In the genomic region with DNA sequence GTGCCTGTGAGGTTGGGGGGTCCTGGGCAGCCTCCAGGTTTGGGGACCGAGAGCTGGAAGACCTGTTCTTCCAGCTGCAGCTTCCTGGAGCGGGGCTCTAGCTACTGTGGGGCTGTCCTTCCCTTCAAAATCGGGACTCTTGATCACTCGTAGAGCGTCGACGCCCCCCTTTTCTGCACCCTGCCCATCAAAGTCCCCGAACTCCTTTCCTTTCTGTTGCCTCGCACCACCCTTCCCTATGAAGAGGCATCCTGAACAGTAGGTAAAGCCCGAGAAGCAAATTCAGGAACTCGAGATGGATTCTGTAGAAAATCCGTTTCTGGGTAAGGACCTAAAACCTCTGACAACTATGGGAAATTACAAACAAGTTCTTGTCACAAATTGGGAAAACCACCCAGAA, we compare ENCODE assay signal across 1 cellular context.
TF ChIP-seq lines count a peak whose summit lies in the region.

No MANE protein-coding gene starts in this region.

TF ChIP-seq in H1, 55 proteins besides CTCF, POLR2A, EP300 and RAD21:
- TF ChIP-seq, protein P1, sequence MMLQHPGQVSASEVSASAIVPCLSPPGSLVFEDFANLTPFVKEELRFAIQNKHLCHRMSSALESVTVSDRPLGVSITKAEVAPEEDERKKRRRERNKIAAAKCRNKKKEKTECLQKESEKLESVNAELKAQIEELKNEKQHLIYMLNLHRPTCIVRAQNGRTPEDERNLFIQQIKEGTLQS (IDR thresholded peaks at IDR 0.05; ENCODE audit: insufficient read depth, low read depth, low read length) = no peak
- TF ChIP-seq, protein P2, sequence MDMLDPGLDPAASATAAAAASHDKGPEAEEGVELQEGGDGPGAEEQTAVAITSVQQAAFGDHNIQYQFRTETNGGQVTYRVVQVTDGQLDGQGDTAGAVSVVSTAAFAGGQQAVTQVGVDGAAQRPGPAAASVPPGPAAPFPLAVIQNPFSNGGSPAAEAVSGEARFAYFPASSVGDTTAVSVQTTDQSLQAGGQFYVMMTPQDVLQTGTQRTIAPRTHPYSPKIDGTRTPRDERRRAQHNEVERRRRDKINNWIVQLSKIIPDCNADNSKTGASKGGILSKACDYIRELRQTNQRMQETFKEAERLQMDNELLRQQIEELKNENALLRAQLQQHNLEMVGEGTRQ (IDR thresholded peaks at IDR 0.05; ENCODE audit: low read length) = no peak
- TF ChIP-seq TAF1 (IDR thresholded peaks at IDR 0.05; ENCODE audit: low read depth, low read length) (no peak), RNF2 (IDR thresholded peaks at IDR 0.05; ENCODE audit: borderline replicate concordance, low read depth, low read length, missing control alignments, poor library complexity, severe bottlenecking) (no peak)
TF ChIP-seq in H1: peak in this region for 0.
